ENCODE assay signal across 27 cellular contexts in the genomic region with DNA sequence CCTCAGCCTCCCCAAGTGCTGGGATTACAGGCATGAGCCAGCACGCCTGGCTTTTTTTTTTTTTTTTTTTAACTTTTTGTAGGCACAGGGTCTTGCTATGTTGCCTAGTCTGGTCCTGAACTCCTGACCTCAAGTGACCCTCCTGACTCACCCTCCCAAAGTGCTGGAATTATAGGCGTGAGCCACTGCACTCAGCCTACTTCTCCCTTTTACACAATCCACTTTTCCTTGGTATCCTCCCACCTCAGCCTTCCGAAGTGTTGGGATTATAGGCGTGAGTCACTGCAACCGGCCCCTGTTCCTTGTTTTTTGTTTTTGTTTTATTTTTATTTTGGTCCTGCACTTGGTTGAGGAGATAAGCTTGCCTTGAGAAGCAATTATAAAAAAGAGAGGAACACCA.
DNase-seq lines count a peak whose midpoint lies in the region; ATAC-seq, FAIRE-seq and TF ChIP-seq lines count a peak whose summit lies in the region.
"Had no signal": no experiment of that assay in that cellular context is flagged by ENCODE, and none has a peak within 500 bp of the region (broad histone marks: within the 10 kb centered on the region; RNA-seq: fewer than 3 reads in every experiment).

No MANE protein-coding gene starts in this region.

- no peak overlapping the region for H3K18ac ChIP-seq in trophoblast cell (ENCODE audit: low read length)

- no peak overlapping the region for H4K91ac ChIP-seq in trophoblast cell (ENCODE audit: low read depth, low read length)

- no peak overlapping the region for H2BK12ac ChIP-seq in trophoblast cell (ENCODE audit: low read length)

- no peak overlapping the region for H4K12ac ChIP-seq in trophoblast cell (ENCODE audit: low read depth, low read length)

- intact Hi-C loops in activated naive CD4-positive, alpha-beta T cell treated with anti-CD3 and anti-CD28 coated beads for 36 hours (cut with micrococcal nuclease), result loop anchor here (2.0 kb wide), 3 partner anchors 49 to 165 kb away; a partner anchor contains a TSS
- intact Hi-C loops in K562 (cut with micrococcal nuclease), result no loop called here

- TF ChIP-seq RAD21 in K562 (CRISPR knock-in tag; conservative IDR thresholded peaks at IDR 0.05 in 1 of 2, IDR thresholded peaks at IDR 0.05 in 1 of 2), result no peak

- H3K4me2 ChIP-seq in K562 (ENCODE audit: insufficient read depth, low read length) (no peak overlapping the region), trophoblast cell (ENCODE audit: low read length) (no peak overlapping the region)

- H3K4me3 Mint-ChIP-seq in activated naive CD4-positive, alpha-beta T cell treated with anti-CD3 and anti-CD28 coated beads for 36 hours, result peak overlapping the region; percentile 39
- H3K4me3 Mint-ChIP-seq: brain had no signal

- in situ Hi-C loops in K562 (cut with MboI), result no loop called here

- H3K4me1 ChIP-seq in K562 (replicated peaks in 1 of 2; ENCODE audit: control insufficient read depth in 2 of 2, insufficient read depth in 2 of 2, low read length in 2 of 2) (peaks cover 0 to 11% of the 10 kb centered on the region in 2 experiments; a peak in 3 of 5 replicates), trophoblast cell (ENCODE audit: control insufficient read depth in 1 of 2, insufficient read depth in 2 of 2, low read length in 2 of 2) (no peaks in the 10 kb centered on the region)

- POLR2A ChIA-PET in K562 (lab: Yijun Ruan, JAX), result interaction anchor here (0.9 kb wide), 1 partner anchor 16 kb away, joined by 3 read pairs; no protein-coding TSS in a partner anchor

- WGBS in K562 (ENCODE audit: insufficient coverage, low coverage, missing lambda C conversion rate), result 14% methylated on average over 5 of the region's 5 CpGs
- WGBS in trophoblast cell (ENCODE audit: extremely low coverage, insufficient coverage, insufficient read length), result no CpG with 5 or more reads among the region's 5 CpGs

- FAIRE-seq in K562 (lab: Jason Lieb, UNC), result no peak
- FAIRE-seq: frontal cortex had no signal

- H3K9me3 ChIP-seq in K562 (replicated peaks; ENCODE audit: control insufficient read depth, insufficient read depth, low read depth, low read length) (peaks cover 7% of the 10 kb centered on the region; the same call in 1 of the 2 replicates), trophoblast cell (ENCODE audit: insufficient read depth, low read depth, low read length) (no peaks in the 10 kb centered on the region)
- H3K9me3 ChIP-seq: spleen, thoracic aorta had no signal

- CTCF ChIA-PET in activated naive CD4-positive, alpha-beta T cell treated with anti-CD3 and anti-CD28 coated beads for 36 hours (lab: Charles Lee), result interaction anchor here (0.6 to 1.3 kb wide), 2 partner anchors 33 to 175 kb away, joined by 3 read pairs; no protein-coding TSS in a partner anchor
- CTCF ChIA-PET in K562 (lab: Yijun Ruan, JAX; ENCODE audit: low intra/inter-chr PET ratio), result no interaction called here

- H3K79me1 ChIP-seq in trophoblast cell (ENCODE audit: low read length), result no peaks in the 10 kb centered on the region

- H3K4me1 Mint-ChIP-seq in activated naive CD4-positive, alpha-beta T cell treated with anti-CD3 and anti-CD28 coated beads for 36 hours (ENCODE audit: low read depth), result peaks cover 8% of the 10 kb centered on the region

- no peaks in the 10 kb centered on the region for H3K36me3 Mint-ChIP-seq in activated naive CD4-positive, alpha-beta T cell treated with anti-CD3 and anti-CD28 coated beads for 36 hours (ENCODE audit: low read depth)
- H3K36me3 Mint-ChIP-seq: brain; stimulated activated naive B cell treated with anti-CD40 and anti-IgM and Interleukin-4, amounts not matched to agents 10 μg/mL and 1 μg/mL and 100 μg/mL, for 72 hours had no signal

- H3K23ac ChIP-seq in trophoblast cell (ENCODE audit: low read length), result no peak overlapping the region

- no peaks in the 10 kb centered on the region for H3K9me3 Mint-ChIP-seq in activated naive CD4-positive, alpha-beta T cell treated with anti-CD3 and anti-CD28 coated beads for 36 hours

- H3K9me1 ChIP-seq in K562 (ENCODE audit: control insufficient read depth, insufficient read depth, low read length), result no peaks in the 10 kb centered on the region

- no peak for TF ChIP-seq EP300 in K562 (IDR thresholded peaks at IDR 0.05; ENCODE audit: low read length)

- H3K9ac ChIP-seq in K562 (ENCODE audit: insufficient read depth in 1 of 2, low read depth in 2 of 2, low read length in 2 of 2) (no peak overlapping the region), trophoblast cell (ENCODE audit: low read length) (no peak overlapping the region)

- no TSS peak for BruUV-seq in K562 (replicated peaks; lab: Mats Ljungman, UMichigan)

- H3K27me3 Mint-ChIP-seq in activated naive CD4-positive, alpha-beta T cell treated with anti-CD3 and anti-CD28 coated beads for 36 hours (ENCODE audit: low read depth), result no peaks in the 10 kb centered on the region

- peaks cover 15 to 29% of the 10 kb centered on the region in 2 experiments; a peak in 4 of 5 replicates for H3K27me3 ChIP-seq in K562 (ENCODE audit: control insufficient read depth in 2 of 2, insufficient read depth in 2 of 2, low read length in 2 of 2)
- no peaks in the 10 kb centered on the region for H3K27me3 ChIP-seq in trophoblast cell (ENCODE audit: insufficient read depth, low read length)

- TF ChIP-seq CTCF in K562 (IDR thresholded peaks at IDR 0.05 in 2 of 3, conservative IDR thresholded peaks at IDR 0.05 in 1 of 3; ENCODE audit: insufficient read depth in 2 of 3, low read depth in 1 of 3, low read length in 3 of 3), result no peak

- H2AK5ac ChIP-seq in trophoblast cell (ENCODE audit: low read length), result no peak overlapping the region

- no peak for TF ChIP-seq POLR2A in K562 (conservative IDR thresholded peaks at IDR 0.05)

- no peak overlapping the region for H2BK5ac ChIP-seq in trophoblast cell (ENCODE audit: low read depth, low read length, poor library complexity)

- H3K36me3 ChIP-seq in K562 (ENCODE audit: control insufficient read depth, insufficient read depth, low read length) (no peaks in the 10 kb centered on the region), trophoblast cell (ENCODE audit: control insufficient read depth in 1 of 2, insufficient read depth in 2 of 2, low read length in 2 of 2) (no peaks in the 10 kb centered on the region)
- H3K36me3 ChIP-seq: spleen, thoracic aorta had no signal

- H2BK120ac ChIP-seq in trophoblast cell (ENCODE audit: insufficient read depth, low read length, poor library complexity), result no peak overlapping the region

- no peak overlapping the region for H2AFZ ChIP-seq in K562 (ENCODE audit: low read depth, low read length)
- no peak overlapping the region for H2AFZ ChIP-seq in trophoblast cell (ENCODE audit: insufficient read depth, low read length, poor library complexity)

- H3K27ac ChIP-seq in K562 (ENCODE audit: extremely low read depth, low read depth, low read length) (no peak overlapping the region), trophoblast cell (ENCODE audit: low read depth, low read length) (no peak overlapping the region)
- H3K27ac ChIP-seq: spleen, thoracic aorta had no signal

- H4K8ac ChIP-seq in trophoblast cell (ENCODE audit: low read depth, low read length), result no peak overlapping the region

- no peak for DNase-seq in activated naive CD4-positive, alpha-beta T cell treated with anti-CD3 and anti-CD28 coated beads for 36 hours
- no peak for DNase-seq in activated naive CD4-positive, alpha-beta T cell treated with anti-CD3 and anti-CD28 coated beads, Interleukin-2, amount 50 U/mL, for 16 hours
- peak; percentile 48 for DNase-seq in LHCN-M2 (ENCODE audit: low read depth)
- DNase-seq in K562 (ENCODE audit: extremely low read depth in 1 of 4, low spot score in 3 of 4), result no peak
- peak; percentile 93 for DNase-seq in trophoblast cell
- DNase-seq in AG08395 (ENCODE audit: low spot score), result no peak
- DNase-seq in NOMO-1 treated with DMSO at 0.1 percent for 48 hours (lab: John Stamatoyannopoulos, UW; ENCODE audit: unreplicated experiment), result no peak
- DNase-seq: ACHN; activated CD8-positive, alpha-beta memory T cell treated with anti-CD3 and anti-CD28 coated beads, Interleukin-2, amount 50 U/mL, for 48 hours; activated effector memory CD4-positive, alpha-beta T cell treated with Interleukin-2 at 50 U/mL for 16 hours; C1 segment of cervical spinal cord; DMS 273 treated with DMSO at 0.1 percent for 48 hours; effector memory CD4-positive, alpha-beta T cell; GOT3; left colon; NCI-H1092; NCI-H1930; NCI-H69; occipital lobe; retina; stimulated activated CD4-positive, alpha-beta T cell treated with anti-CD3 and anti-CD28 coated beads, Interleukin-4, amount 100 ng/mL, for 1 hour; stimulated activated naive B cell treated with anti-CD40 and anti-IgM and Interleukin-4, amounts not matched to agents 10 μg/mL and 1 μg/mL and 100 μg/mL, for 72 hours had no signal

- ATAC-seq in K562, result no peak
- no peak for ATAC-seq in GM18498 (IDR thresholded peaks at IDR 0.05; ENCODE audit: unreplicated experiment)
- ATAC-seq: left colon had no signal

- no peak overlapping the region for H3K14ac ChIP-seq in trophoblast cell (ENCODE audit: low read length)

- no peak overlapping the region for H3K4ac ChIP-seq in trophoblast cell (ENCODE audit: low read depth, low read length)

- H4K20me1 ChIP-seq in K562 (replicated peaks; ENCODE audit: control insufficient read depth, insufficient read depth, low read length), result no peaks in the 10 kb centered on the region

- H3K4me3 ChIP-seq in K562 (no peak overlapping the region), trophoblast cell (ENCODE audit: low read depth, low read length) (no peak overlapping the region)
- H3K4me3 ChIP-seq: thoracic aorta had no signal

- no peak overlapping the region for H3K27ac Mint-ChIP-seq in activated naive CD4-positive, alpha-beta T cell treated with anti-CD3 and anti-CD28 coated beads for 36 hours
- H3K27ac Mint-ChIP-seq: brain; stimulated activated naive B cell treated with anti-CD40 and anti-IgM and Interleukin-4, amounts not matched to agents 10 μg/mL and 1 μg/mL and 100 μg/mL, for 72 hours had no signal

- H3K79me2 ChIP-seq in K562 (ENCODE audit: control insufficient read depth, insufficient read depth, low read length), result no peaks in the 10 kb centered on the region
- H3K79me2 ChIP-seq in trophoblast cell (ENCODE audit: control insufficient read depth, insufficient read depth, low read length, poor library complexity), result no peaks in the 10 kb centered on the region

TF ChIP-seq in K562, 482 proteins besides CTCF, POLR2A, EP300 and RAD21 (continues in another document):
- TF ChIP-seq SREBF1 (IDR thresholded peaks at IDR 0.05; ENCODE audit: borderline replicate concordance, low read depth, low read length) (no peak), JUND (IDR thresholded peaks at IDR 0.05; ENCODE audit: borderline replicate concordance, low read depth, low read length) (no peak), JUND (tag; IDR thresholded peaks at IDR 0.05; ENCODE audit: borderline replicate concordance, low read depth, low read length) (0 out of 3 replicates have a peak, but pooled peaks have one; percentile 10)

Comparison
In these comparisons a context has a peak if more than half of its experiments do, and no peak if none do; other contexts are left out.
1. DNase-seq: peak in LHCN-M2 (single experiment) and trophoblast cell (2 of 2); none in activated naive CD4-positive, alpha-beta T cell treated with anti-CD3 and anti-CD28 coated beads for 36 hours (single experiment), activated naive CD4-positive, alpha-beta T cell treated with anti-CD3 and anti-CD28 coated beads, Interleukin-2, amount 50 U/mL, for 16 hours (single experiment), K562 (0 of 4), AG08395 (single experiment) and NOMO-1 treated with DMSO at 0.1 percent for 48 hours (single experiment).